1 cellular context compared by ENCODE assay signal in genomic region chr20:25057234-25058050, GRCh38.
TF ChIP-seq lines count a peak whose summit lies in the region.

No MANE protein-coding gene starts in this region.

TF ChIP-seq in HepG2, 621 proteins besides CTCF, POLR2A, EP300 and RAD21 (continued from another document and continues in another):
- TF ChIP-seq ZSCAN20 (CRISPR knock-in tag; IDR thresholded peaks at IDR 0.05; ENCODE audit: borderline replicate concordance) (peak; percentile 80; the same call in 1 of the 2 replicates), ZZZ3 (CRISPR knock-in tag; IDR thresholded peaks at IDR 0.05; ENCODE audit: borderline replicate concordance) (no peak), HDAC6 (IDR thresholded peaks at IDR 0.05; ENCODE audit: low read depth, low read length) (no peak), CENPX (CRISPR knock-in tag; IDR thresholded peaks at IDR 0.05) (no peak), HNF1A (IDR thresholded peaks at IDR 0.05; ENCODE audit: low read depth) (no peak), HNF1A (CRISPR knock-in tag; IDR thresholded peaks at IDR 0.05; ENCODE audit: borderline replicate concordance) (peak; percentile 63; the same call in 1 of the 2 replicates), ZNF800 (CRISPR knock-in tag; IDR thresholded peaks at IDR 0.05) (peak; percentile 52; the same call in 1 of the 2 replicates), FOXK2 (IDR thresholded peaks at IDR 0.05) (no peak), TEAD3 (CRISPR knock-in tag; optimal IDR thresholded peaks at IDR 0.05; ENCODE audit: borderline replicate concordance) (no peak), NFYC (CRISPR knock-in tag; IDR thresholded peaks at IDR 0.05) (no peak), ZNF33A (CRISPR knock-in tag; IDR thresholded peaks at IDR 0.05; ENCODE audit: borderline replicate concordance) (no peak), GFI1 (CRISPR knock-in tag; IDR thresholded peaks at IDR 0.05; ENCODE audit: borderline replicate concordance) (peak; percentile 15), IRF2 (CRISPR knock-in tag; IDR thresholded peaks at IDR 0.05) (no peak), KLF13 (CRISPR knock-in tag; IDR thresholded peaks at IDR 0.05) (0 out of 2 replicates have a peak, but pooled peaks have one; percentile 55), DPF2 (CRISPR knock-in tag; IDR thresholded peaks at IDR 0.05; ENCODE audit: borderline replicate concordance, low read depth) (no peak), RCOR2 (CRISPR knock-in tag; IDR thresholded peaks at IDR 0.05) (no peak), NFRKB (IDR thresholded peaks at IDR 0.05) (no peak), TCF12 (IDR thresholded peaks at IDR 0.05) (no peak), TCF12 (CRISPR knock-in tag; IDR thresholded peaks at IDR 0.05) (no peak; the same call in 1 of the 2 replicates), RBM39 (IDR thresholded peaks at IDR 0.05; ENCODE audit: low read depth, low read length, poor library complexity, severe bottlenecking) (peak; percentile 76), MYPOP (CRISPR knock-in tag; IDR thresholded peaks at IDR 0.05) (peak; percentile 95), MTF2 (CRISPR knock-in tag; IDR thresholded peaks at IDR 0.05; ENCODE audit: borderline replicate concordance) (peak; percentile 95), TMF1 (CRISPR knock-in tag; IDR thresholded peaks at IDR 0.05; ENCODE audit: low read depth) (no peak), FOXO1 (CRISPR knock-in tag; IDR thresholded peaks at IDR 0.05) (peak; percentile 56), CBX1 (IDR thresholded peaks at IDR 0.05; ENCODE audit: low read depth) (no peak), ZNF678 (CRISPR knock-in tag; IDR thresholded peaks at IDR 0.05) (no peak), FOXC1 (CRISPR knock-in tag; IDR thresholded peaks at IDR 0.05; ENCODE audit: borderline replicate concordance) (peak; percentile 82; the same call in 1 of the 2 replicates), ZBTB21 (CRISPR knock-in tag; IDR thresholded peaks at IDR 0.05) (no peak), PHF21A (CRISPR knock-in tag; IDR thresholded peaks at IDR 0.05) (peak; percentile 76), RARA (CRISPR knock-in tag; IDR thresholded peaks at IDR 0.05) (0 out of 2 replicates have a peak, but pooled peaks have one; percentile 12), ZNF329 (CRISPR knock-in tag; IDR thresholded peaks at IDR 0.05; ENCODE audit: low read depth) (0 out of 2 replicates have a peak, but pooled peaks have one; percentile 18), MXD1 (CRISPR knock-in tag; IDR thresholded peaks at IDR 0.05) (no peak; the same call in none of the 2 replicates), NFKB2 (CRISPR knock-in tag; IDR thresholded peaks at IDR 0.05; ENCODE audit: borderline replicate concordance) (0 out of 2 replicates have a peak, but pooled peaks have one; percentile 61)
- TF ChIP-seq, protein P1, sequence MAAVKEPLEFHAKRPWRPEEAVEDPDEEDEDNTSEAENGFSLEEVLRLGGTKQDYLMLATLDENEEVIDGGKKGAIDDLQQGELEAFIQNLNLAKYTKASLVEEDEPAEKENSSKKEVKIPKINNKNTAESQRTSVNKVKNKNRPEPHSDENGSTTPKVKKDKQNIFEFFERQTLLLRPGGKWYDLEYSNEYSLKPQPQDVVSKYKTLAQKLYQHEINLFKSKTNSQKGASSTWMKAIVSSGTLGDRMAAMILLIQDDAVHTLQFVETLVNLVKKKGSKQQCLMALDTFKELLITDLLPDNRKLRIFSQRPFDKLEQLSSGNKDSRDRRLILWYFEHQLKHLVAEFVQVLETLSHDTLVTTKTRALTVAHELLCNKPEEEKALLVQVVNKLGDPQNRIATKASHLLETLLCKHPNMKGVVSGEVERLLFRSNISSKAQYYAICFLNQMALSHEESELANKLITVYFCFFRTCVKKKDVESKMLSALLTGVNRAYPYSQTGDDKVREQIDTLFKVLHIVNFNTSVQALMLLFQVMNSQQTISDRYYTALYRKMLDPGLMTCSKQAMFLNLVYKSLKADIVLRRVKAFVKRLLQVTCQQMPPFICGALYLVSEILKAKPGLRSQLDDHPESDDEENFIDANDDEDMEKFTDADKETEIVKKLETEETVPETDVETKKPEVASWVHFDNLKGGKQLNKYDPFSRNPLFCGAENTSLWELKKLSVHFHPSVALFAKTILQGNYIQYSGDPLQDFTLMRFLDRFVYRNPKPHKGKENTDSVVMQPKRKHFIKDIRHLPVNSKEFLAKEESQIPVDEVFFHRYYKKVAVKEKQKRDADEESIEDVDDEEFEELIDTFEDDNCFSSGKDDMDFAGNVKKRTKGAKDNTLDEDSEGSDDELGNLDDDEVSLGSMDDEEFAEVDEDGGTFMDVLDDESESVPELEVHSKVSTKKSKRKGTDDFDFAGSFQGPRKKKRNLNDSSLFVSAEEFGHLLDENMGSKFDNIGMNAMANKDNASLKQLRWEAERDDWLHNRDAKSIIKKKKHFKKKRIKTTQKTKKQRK (IDR thresholded peaks at IDR 0.05; ENCODE audit: low read length): no peak
- TF ChIP-seq, protein P2, sequence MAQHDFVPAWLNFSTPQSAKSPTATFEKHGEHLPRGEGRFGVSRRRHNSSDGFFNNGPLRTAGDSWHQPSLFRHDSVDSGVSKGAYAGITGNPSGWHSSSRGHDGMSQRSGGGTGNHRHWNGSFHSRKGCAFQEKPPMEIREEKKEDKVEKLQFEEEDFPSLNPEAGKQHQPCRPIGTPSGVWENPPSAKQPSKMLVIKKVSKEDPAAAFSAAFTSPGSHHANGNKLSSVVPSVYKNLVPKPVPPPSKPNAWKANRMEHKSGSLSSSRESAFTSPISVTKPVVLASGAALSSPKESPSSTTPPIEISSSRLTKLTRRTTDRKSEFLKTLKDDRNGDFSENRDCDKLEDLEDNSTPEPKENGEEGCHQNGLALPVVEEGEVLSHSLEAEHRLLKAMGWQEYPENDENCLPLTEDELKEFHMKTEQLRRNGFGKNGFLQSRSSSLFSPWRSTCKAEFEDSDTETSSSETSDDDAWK (CRISPR knock-in tag; IDR thresholded peaks at IDR 0.05): no peak
- TF ChIP-seq, protein P3, sequence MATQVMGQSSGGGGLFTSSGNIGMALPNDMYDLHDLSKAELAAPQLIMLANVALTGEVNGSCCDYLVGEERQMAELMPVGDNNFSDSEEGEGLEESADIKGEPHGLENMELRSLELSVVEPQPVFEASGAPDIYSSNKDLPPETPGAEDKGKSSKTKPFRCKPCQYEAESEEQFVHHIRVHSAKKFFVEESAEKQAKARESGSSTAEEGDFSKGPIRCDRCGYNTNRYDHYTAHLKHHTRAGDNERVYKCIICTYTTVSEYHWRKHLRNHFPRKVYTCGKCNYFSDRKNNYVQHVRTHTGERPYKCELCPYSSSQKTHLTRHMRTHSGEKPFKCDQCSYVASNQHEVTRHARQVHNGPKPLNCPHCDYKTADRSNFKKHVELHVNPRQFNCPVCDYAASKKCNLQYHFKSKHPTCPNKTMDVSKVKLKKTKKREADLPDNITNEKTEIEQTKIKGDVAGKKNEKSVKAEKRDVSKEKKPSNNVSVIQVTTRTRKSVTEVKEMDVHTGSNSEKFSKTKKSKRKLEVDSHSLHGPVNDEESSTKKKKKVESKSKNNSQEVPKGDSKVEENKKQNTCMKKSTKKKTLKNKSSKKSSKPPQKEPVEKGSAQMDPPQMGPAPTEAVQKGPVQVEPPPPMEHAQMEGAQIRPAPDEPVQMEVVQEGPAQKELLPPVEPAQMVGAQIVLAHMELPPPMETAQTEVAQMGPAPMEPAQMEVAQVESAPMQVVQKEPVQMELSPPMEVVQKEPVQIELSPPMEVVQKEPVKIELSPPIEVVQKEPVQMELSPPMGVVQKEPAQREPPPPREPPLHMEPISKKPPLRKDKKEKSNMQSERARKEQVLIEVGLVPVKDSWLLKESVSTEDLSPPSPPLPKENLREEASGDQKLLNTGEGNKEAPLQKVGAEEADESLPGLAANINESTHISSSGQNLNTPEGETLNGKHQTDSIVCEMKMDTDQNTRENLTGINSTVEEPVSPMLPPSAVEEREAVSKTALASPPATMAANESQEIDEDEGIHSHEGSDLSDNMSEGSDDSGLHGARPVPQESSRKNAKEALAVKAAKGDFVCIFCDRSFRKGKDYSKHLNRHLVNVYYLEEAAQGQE (IDR thresholded peaks at IDR 0.05; ENCODE audit: borderline replicate concordance in 1 of 2, low read depth in 1 of 2, low read length in 2 of 2): no peak
- TF ChIP-seq, protein P4, sequence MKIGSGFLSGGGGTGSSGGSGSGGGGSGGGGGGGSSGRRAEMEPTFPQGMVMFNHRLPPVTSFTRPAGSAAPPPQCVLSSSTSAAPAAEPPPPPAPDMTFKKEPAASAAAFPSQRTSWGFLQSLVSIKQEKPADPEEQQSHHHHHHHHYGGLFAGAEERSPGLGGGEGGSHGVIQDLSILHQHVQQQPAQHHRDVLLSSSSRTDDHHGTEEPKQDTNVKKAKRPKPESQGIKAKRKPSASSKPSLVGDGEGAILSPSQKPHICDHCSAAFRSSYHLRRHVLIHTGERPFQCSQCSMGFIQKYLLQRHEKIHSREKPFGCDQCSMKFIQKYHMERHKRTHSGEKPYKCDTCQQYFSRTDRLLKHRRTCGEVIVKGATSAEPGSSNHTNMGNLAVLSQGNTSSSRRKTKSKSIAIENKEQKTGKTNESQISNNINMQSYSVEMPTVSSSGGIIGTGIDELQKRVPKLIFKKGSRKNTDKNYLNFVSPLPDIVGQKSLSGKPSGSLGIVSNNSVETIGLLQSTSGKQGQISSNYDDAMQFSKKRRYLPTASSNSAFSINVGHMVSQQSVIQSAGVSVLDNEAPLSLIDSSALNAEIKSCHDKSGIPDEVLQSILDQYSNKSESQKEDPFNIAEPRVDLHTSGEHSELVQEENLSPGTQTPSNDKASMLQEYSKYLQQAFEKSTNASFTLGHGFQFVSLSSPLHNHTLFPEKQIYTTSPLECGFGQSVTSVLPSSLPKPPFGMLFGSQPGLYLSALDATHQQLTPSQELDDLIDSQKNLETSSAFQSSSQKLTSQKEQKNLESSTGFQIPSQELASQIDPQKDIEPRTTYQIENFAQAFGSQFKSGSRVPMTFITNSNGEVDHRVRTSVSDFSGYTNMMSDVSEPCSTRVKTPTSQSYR (CRISPR knock-in tag; IDR thresholded peaks at IDR 0.05; ENCODE audit: borderline replicate concordance): no peak
- TF ChIP-seq, protein P5, sequence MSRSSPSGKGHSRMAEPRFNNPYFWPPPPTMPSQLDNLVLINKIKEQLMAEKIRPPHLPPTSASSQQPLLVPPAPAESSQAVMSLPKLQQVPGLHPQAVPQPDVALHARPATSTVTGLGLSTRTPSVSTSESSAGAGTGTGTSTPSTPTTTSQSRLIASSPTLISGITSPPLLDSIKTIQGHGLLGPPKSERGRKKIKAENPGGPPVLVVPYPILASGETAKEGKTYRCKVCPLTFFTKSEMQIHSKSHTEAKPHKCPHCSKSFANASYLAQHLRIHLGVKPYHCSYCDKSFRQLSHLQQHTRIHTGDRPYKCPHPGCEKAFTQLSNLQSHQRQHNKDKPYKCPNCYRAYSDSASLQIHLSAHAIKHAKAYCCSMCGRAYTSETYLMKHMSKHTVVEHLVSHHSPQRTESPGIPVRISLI (CRISPR knock-in tag; IDR thresholded peaks at IDR 0.05; ENCODE audit: borderline replicate concordance): no peak
- TF ChIP-seq, protein P6, sequence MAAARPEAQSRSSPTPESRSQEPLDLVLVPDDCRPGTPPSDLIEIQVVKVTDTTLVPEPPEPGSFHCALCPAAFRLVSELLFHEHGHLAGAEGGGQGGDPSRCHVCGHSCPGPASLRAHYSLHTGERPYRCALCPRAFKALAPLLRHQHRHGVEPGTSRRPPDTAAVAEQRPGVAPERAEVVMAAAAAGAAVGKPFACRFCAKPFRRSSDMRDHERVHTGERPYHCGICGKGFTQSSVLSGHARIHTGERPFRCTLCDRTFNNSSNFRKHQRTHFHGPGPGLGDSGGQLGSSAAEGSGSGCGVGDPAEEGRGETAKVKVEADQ (CRISPR knock-in tag; IDR thresholded peaks at IDR 0.05; ENCODE audit: borderline replicate concordance): peak; percentile 70; the same call in 1 of the 2 replicates
